Comparison of ENCODE assay signal across 15 cellular contexts in the genomic region with DNA sequence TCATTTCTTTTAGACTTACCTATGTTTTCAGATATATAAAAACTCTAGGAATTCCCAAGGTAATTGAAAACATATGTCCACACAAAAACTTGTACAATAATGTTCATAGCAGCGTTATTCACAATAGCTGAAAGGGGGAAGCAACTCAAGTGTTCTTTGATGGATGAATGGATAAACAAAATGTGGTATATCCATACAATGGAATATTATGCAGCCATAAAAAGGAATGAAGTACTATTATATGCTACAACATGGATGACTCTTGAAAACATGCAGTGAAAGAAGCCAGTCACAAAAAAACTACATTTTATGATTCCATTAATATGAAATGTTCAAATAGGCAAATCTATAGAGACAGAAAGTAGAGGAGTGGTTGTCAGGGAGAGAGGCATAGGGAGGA.
DNase-seq lines count a peak whose midpoint lies in the region; ATAC-seq and TF ChIP-seq lines count a peak whose summit lies in the region.
"Had no signal": no experiment of that assay in that cellular context is flagged by ENCODE, and none has a peak within 500 bp of the region (broad histone marks: within the 10 kb centered on the region; RNA-seq: fewer than 3 reads in every experiment).

No MANE protein-coding gene starts in this region.

- no peak for ATAC-seq in stimulated activated naive CD8-positive, alpha-beta T cell treated with anti-CD3 and anti-CD28 coated beads, Interleukin-15, Interleukin-2, amounts not matched to agents 100 U/mL and 50 U/mL, for 24 hours
- ATAC-seq in PC-3: no peak
- ATAC-seq in central memory CD8-positive, alpha-beta T cell (replicated peaks; ENCODE audit: extremely low read depth, poor library complexity, severe bottlenecking): no peak
- ATAC-seq in effector memory CD8-positive, alpha-beta T cell (replicated peaks): no peak
- ATAC-seq in GM19395 (IDR thresholded peaks at IDR 0.05; ENCODE audit: unreplicated experiment): no peak
- no peak for ATAC-seq in HG03469 (IDR thresholded peaks at IDR 0.05; ENCODE audit: unreplicated experiment)

- no peaks in the 10 kb centered on the region for H3K27me3 ChIP-seq in PC-3 (ENCODE audit: low read length)
- H3K27me3 ChIP-seq: hepatocyte, vagina had no signal

- peaks cover 10% of the 10 kb centered on the region for H3K36me3 Mint-ChIP-seq in stimulated activated naive CD8-positive, alpha-beta T cell treated with anti-CD3 and anti-CD28 coated beads, Interleukin-15, Interleukin-2, amounts not matched to agents 100 ng/mL and 50 ng/mL, for 24 hours (ENCODE audit: low read depth)
- no peaks in the 10 kb centered on the region for H3K36me3 Mint-ChIP-seq in central memory CD8-positive, alpha-beta T cell (ENCODE audit: insufficient read depth)
- H3K36me3 Mint-ChIP-seq in effector memory CD8-positive, alpha-beta T cell (ENCODE audit: insufficient read depth): no peaks in the 10 kb centered on the region
- H3K36me3 Mint-ChIP-seq: memory B cell had no signal

- H3F3A ChIP-seq in PC-3 (ENCODE audit: low read length, unreplicated experiment): peaks cover 14% of the 10 kb centered on the region

- DNase-seq in stimulated activated naive CD8-positive, alpha-beta T cell treated with anti-CD3 and anti-CD28 coated beads, Interleukin-15, Interleukin-2, amounts not matched to agents 100 U/mL and 50 U/mL, for 24 hours: no peak
- DNase-seq in PC-3: no peak
- DNase-seq in central memory CD8-positive, alpha-beta T cell (ENCODE audit: low spot score in 2 of 2): no peak
- DNase-seq in effector memory CD8-positive, alpha-beta T cell: no peak
- DNase-seq: activated CD4-positive, CD25-positive, alpha-beta regulatory T cell treated with anti-CD3 and anti-CD28 coated beads, Interleukin-2, amount 50 U/mL, for 72 hours; HCEC 1CT; nephron progenitor cell; stimulated activated CD4-positive, alpha-beta T cell treated with anti-CD3 and anti-CD28 coated beads, Interleukin-4, amount 100 ng/mL, for 1 hour had no signal

- no peaks in the 10 kb centered on the region for H3K9me2 ChIP-seq in PC-3 (replicated peaks; ENCODE audit: low read length)

- H3K27ac ChIP-seq in PC-3 (ENCODE audit: low read length): peak overlapping the region; percentile 89
- H3K27ac ChIP-seq: hepatocyte, vagina had no signal

- H3K9me3 Mint-ChIP-seq in stimulated activated naive CD8-positive, alpha-beta T cell treated with anti-CD3 and anti-CD28 coated beads, Interleukin-15, Interleukin-2, amounts not matched to agents 100 ng/mL and 50 ng/mL, for 24 hours: peaks cover 6% of the 10 kb centered on the region
- no peaks in the 10 kb centered on the region for H3K9me3 Mint-ChIP-seq in central memory CD8-positive, alpha-beta T cell
- H3K9me3 Mint-ChIP-seq in effector memory CD8-positive, alpha-beta T cell: no peaks in the 10 kb centered on the region

- H4K20me1 ChIP-seq in PC-3 (ENCODE audit: low read length): no peaks in the 10 kb centered on the region

- no peak overlapping the region for H3K4me2 ChIP-seq in PC-3 (ENCODE audit: low read length)
- H3K4me2 ChIP-seq: hepatocyte had no signal

- H3K4me3 ChIP-seq in PC-3 (ENCODE audit: low read length): no peak overlapping the region
- H3K4me3 ChIP-seq: hepatocyte, skin epidermis, vagina had no signal

- no peaks in the 10 kb centered on the region for H3K79me2 ChIP-seq in PC-3 (ENCODE audit: low read length)
- H3K79me2 ChIP-seq: hepatocyte had no signal

- CTCF ChIA-PET in PC-3 (lab: Charles Lee): interaction anchor here (1.9 kb wide), 1 partner anchor 39 kb away, joined by 9 read pairs; no protein-coding TSS in a partner anchor

- no peak overlapping the region for H3K9ac ChIP-seq in PC-3 (ENCODE audit: low read length)

- no peak for TF ChIP-seq CTCF in PC-3 (conservative IDR thresholded peaks at IDR 0.05; ENCODE audit: low read depth, low read length)

- peaks cover 5% of the 10 kb centered on the region; the same call in 1 of the 2 replicates for H3K9me3 ChIP-seq in PC-3 (ENCODE audit: low read length)
- H3K9me3 ChIP-seq: vagina had no signal

- peaks cover 47% of the 10 kb centered on the region for H3K4me1 ChIP-seq in PC-3 (ENCODE audit: insufficient read depth, low read length)

- no peaks in the 10 kb centered on the region for H3K27me3 Mint-ChIP-seq in stimulated activated naive CD8-positive, alpha-beta T cell treated with anti-CD3 and anti-CD28 coated beads, Interleukin-15, Interleukin-2, amounts not matched to agents 100 ng/mL and 50 ng/mL, for 24 hours
- no peaks in the 10 kb centered on the region for H3K27me3 Mint-ChIP-seq in central memory CD8-positive, alpha-beta T cell
- H3K27me3 Mint-ChIP-seq in effector memory CD8-positive, alpha-beta T cell: no peaks in the 10 kb centered on the region
- H3K27me3 Mint-ChIP-seq: memory B cell had no signal

- H3K36me3 ChIP-seq in PC-3 (ENCODE audit: low read depth, low read length): no peaks in the 10 kb centered on the region

- no TSS peak for BruUV-seq in PC-3 (replicated peaks; lab: Mats Ljungman, UMichigan)

- H3K4me1 Mint-ChIP-seq in stimulated activated naive CD8-positive, alpha-beta T cell treated with anti-CD3 and anti-CD28 coated beads, Interleukin-15, Interleukin-2, amounts not matched to agents 100 ng/mL and 50 ng/mL, for 24 hours (ENCODE audit: low read depth): peaks cover 38% of the 10 kb centered on the region
- peaks cover 27% of the 10 kb centered on the region for H3K4me1 Mint-ChIP-seq in central memory CD8-positive, alpha-beta T cell
- peaks cover 11 to 16% of the 10 kb centered on the region in 2 donors for H3K4me1 Mint-ChIP-seq in effector memory CD8-positive, alpha-beta T cell (ENCODE audit: low read depth in 2 of 2)

- H2AFZ ChIP-seq in PC-3 (ENCODE audit: low read length): no peak overlapping the region
- H2AFZ ChIP-seq: hepatocyte had no signal

- POLR2A ChIA-PET in PC-3 (lab: Charles Lee; ENCODE audit: unreplicated experiment): interaction anchor here (0.6 kb wide), 1 partner anchor 42 kb away, joined by 3 read pairs; no protein-coding TSS in a partner anchor

- H3K4me3 Mint-ChIP-seq in stimulated activated naive CD8-positive, alpha-beta T cell treated with anti-CD3 and anti-CD28 coated beads, Interleukin-15, Interleukin-2, amounts not matched to agents 100 ng/mL and 50 ng/mL, for 24 hours: no peak overlapping the region
- no peak overlapping the region for H3K4me3 Mint-ChIP-seq in central memory CD8-positive, alpha-beta T cell
- H3K4me3 Mint-ChIP-seq in effector memory CD8-positive, alpha-beta T cell: no peak overlapping the region
- H3K4me3 Mint-ChIP-seq: memory B cell, nephron progenitor cell had no signal

- intact Hi-C loops in PC-3 (cut with micrococcal nuclease): no loop called here

- peak overlapping the region; percentile 57 for H3K27ac Mint-ChIP-seq in stimulated activated naive CD8-positive, alpha-beta T cell treated with anti-CD3 and anti-CD28 coated beads, Interleukin-15, Interleukin-2, amounts not matched to agents 100 ng/mL and 50 ng/mL, for 24 hours
- peak overlapping the region; percentile 35 for H3K27ac Mint-ChIP-seq in central memory CD8-positive, alpha-beta T cell (ENCODE audit: low read depth)
- H3K27ac Mint-ChIP-seq in effector memory CD8-positive, alpha-beta T cell: peak overlapping the region in 1 of 2 donors; percentile 87
- H3K27ac Mint-ChIP-seq: memory B cell, nephron progenitor cell had no signal
